Comparison of ENCODE assay signal across 1 cellular context in genomic region chr12:112357214-112357613, GRCh38.
TF ChIP-seq lines count a peak whose summit lies in the region.

No MANE protein-coding gene starts in this region.

TF ChIP-seq in K562, 482 proteins besides CTCF, POLR2A, EP300 and RAD21 (continued from another document):
- no peak for TF ChIP-seq ZNF407 (IDR thresholded peaks at IDR 0.05; ENCODE audit: low read depth)
- no peak for TF ChIP-seq HOXB6 (CRISPR knock-in tag; IDR thresholded peaks at IDR 0.05; ENCODE audit: borderline replicate concordance)
- TF ChIP-seq CREB5 (CRISPR knock-in tag; IDR thresholded peaks at IDR 0.05): no peak
- TF ChIP-seq RCOR1 (IDR thresholded peaks at IDR 0.05; ENCODE audit: borderline replicate concordance in 1 of 2, low read depth in 2 of 2, low read length in 2 of 2): 0 out of 4 replicates have a peak, but pooled peaks of 1 of the 2 experiments have one; percentile 11
- no peak for TF ChIP-seq POLR2AphosphoS2 (IDR thresholded peaks at IDR 0.05; ENCODE audit: low read length)
- no peak for TF ChIP-seq YY1 (IDR thresholded peaks at IDR 0.05; ENCODE audit: borderline replicate concordance in 1 of 3, control insufficient read depth in 1 of 3, extremely low read depth in 1 of 3, insufficient read depth in 3 of 3, insufficient read length in 1 of 3, insufficient replicate concordance in 2 of 3, low read depth in 1 of 3, low read length in 2 of 3)
- TF ChIP-seq CGGBP1 (CRISPR knock-in tag; IDR thresholded peaks at IDR 0.05): no peak
- peak; percentile 66 for TF ChIP-seq ARID1B (IDR thresholded peaks at IDR 0.05)
- peak; percentile 23; the same call in 1 of the 2 replicates for TF ChIP-seq TCF3 (CRISPR knock-in tag; IDR thresholded peaks at IDR 0.05)
- TF ChIP-seq HOMEZ (CRISPR knock-in tag; IDR thresholded peaks at IDR 0.05): no peak
- TF ChIP-seq GTF2B (IDR thresholded peaks at IDR 0.05; ENCODE audit: extremely low read depth, insufficient read length): no peak
- TF ChIP-seq HSF4 (CRISPR knock-in tag; IDR thresholded peaks at IDR 0.05; ENCODE audit: borderline replicate concordance): no peak
- no peak for TF ChIP-seq E4F1 (CRISPR knock-in tag; IDR thresholded peaks at IDR 0.05; ENCODE audit: borderline replicate concordance)
- no peak for TF ChIP-seq ZNF274 (IDR thresholded peaks at IDR 0.05; ENCODE audit: borderline replicate concordance, low read depth, low read length)
- no peak for TF ChIP-seq IFI16 (CRISPR knock-in tag; IDR thresholded peaks at IDR 0.05)
- no peak for TF ChIP-seq RBFOX2 (IDR thresholded peaks at IDR 0.05; ENCODE audit: low read depth, low read length)
- TF ChIP-seq SMC3 (conservative IDR thresholded peaks at IDR 0.05; ENCODE audit: insufficient read depth, low read depth, low read length): no peak
- TF ChIP-seq ATF3 (IDR thresholded peaks at IDR 0.05): no peak
- no peak for TF ChIP-seq ATF3 (CRISPR knock-in tag; conservative IDR thresholded peaks at IDR 0.05)
- TF ChIP-seq GABPB1 (CRISPR knock-in tag; IDR thresholded peaks at IDR 0.05): no peak
- TF ChIP-seq CBFA2T3 (IDR thresholded peaks at IDR 0.05): peak; percentile 70
- TF ChIP-seq EHMT2 (IDR thresholded peaks at IDR 0.05): no peak
- no peak for TF ChIP-seq HIVEP1 (CRISPR knock-in tag; IDR thresholded peaks at IDR 0.05)
- TF ChIP-seq MTA2 (IDR thresholded peaks at IDR 0.05; ENCODE audit: low read depth): peak; percentile 16; the same call in 1 of the 2 replicates
- no peak for TF ChIP-seq ZSCAN29 (IDR thresholded peaks at IDR 0.05)
- TF ChIP-seq POLR2G (IDR thresholded peaks at IDR 0.05; ENCODE audit: low read depth, low read length): no peak
- TF ChIP-seq ZBTB7A (IDR thresholded peaks at IDR 0.05; ENCODE audit: borderline replicate concordance, control insufficient read depth, low read depth, low read length): peak; percentile 65; the same call in 1 of the 2 replicates
TF ChIP-seq in K562: peak in this region for 14.
